Comparison of ENCODE assay signal across 27 cellular contexts in genomic region chr2:116440104-116440653, GRCh38.
DNase-seq lines count a peak whose midpoint lies in the region; ATAC-seq, FAIRE-seq and TF ChIP-seq lines count a peak whose summit lies in the region.
"Had no signal": no experiment of that assay in that cellular context is flagged by ENCODE, and none has a peak within 500 bp of the region (broad histone marks: within the 10 kb centered on the region; RNA-seq: fewer than 3 reads in every experiment).

No MANE protein-coding gene starts in this region.

- no peak overlapping the region for H2BK15ac ChIP-seq in IMR-90 (ENCODE audit: low read depth, low read length)
- H2BK15ac ChIP-seq in H1 (ENCODE audit: low read length) = no peak overlapping the region

- H3K18ac ChIP-seq in IMR-90 (ENCODE audit: low read depth, low read length) (no peak overlapping the region), H1 (ENCODE audit: extremely low read depth, low read length) (no peak overlapping the region)

- TF ChIP-seq RAD21 in HepG2 (CRISPR knock-in tag; IDR thresholded peaks at IDR 0.05) = no peak
- TF ChIP-seq RAD21 in IMR-90 (IDR thresholded peaks at IDR 0.05; ENCODE audit: low read length) = no peak
- TF ChIP-seq RAD21 in H1 (IDR thresholded peaks at IDR 0.05 in 1 of 2, conservative IDR thresholded peaks at IDR 0.05 in 1 of 2; ENCODE audit: low read depth in 2 of 2, low read length in 2 of 2) = no peak

- H3K56ac ChIP-seq in IMR-90 (ENCODE audit: extremely low read depth, insufficient read depth, low read length) = no peak overlapping the region
- H3K56ac ChIP-seq in H1 (replicated peaks; ENCODE audit: insufficient read length, low read depth, low read length) = no peak overlapping the region

- H3K79me2 ChIP-seq in HepG2 (ENCODE audit: insufficient read depth, low read length) (no peaks in the 10 kb centered on the region), H1 (ENCODE audit: control insufficient read depth in 1 of 2, insufficient read depth in 2 of 2, low read length in 2 of 2) (no peaks in the 10 kb centered on the region), smooth muscle cell (ENCODE audit: low read depth) (no peaks in the 10 kb centered on the region)

- H3K27ac ChIP-seq in HepG2 (ENCODE audit: extremely low read length, insufficient read depth, low read length) = no peak overlapping the region
- H3K27ac ChIP-seq in right lobe of liver = no peak overlapping the region
- H3K27ac ChIP-seq in IMR-90 (ENCODE audit: insufficient read depth, low read length) = no peak overlapping the region
- H3K27ac ChIP-seq in H1 (ENCODE audit: low read depth, low read length) = no peak overlapping the region
- no peak overlapping the region for H3K27ac ChIP-seq in smooth muscle cell (ENCODE audit: low read depth)
- H3K27ac ChIP-seq: 22Rv1, BLaER1 had no signal

- H3K9me1 ChIP-seq in IMR-90 (ENCODE audit: insufficient read depth, low read length) = no peaks in the 10 kb centered on the region

- H3F3A ChIP-seq in smooth muscle cell (ENCODE audit: low read depth) = no peaks in the 10 kb centered on the region

- H3K9ac ChIP-seq in HepG2 (ENCODE audit: insufficient read depth, low read depth, low read length) (no peak overlapping the region), IMR-90 (ENCODE audit: low read depth, low read length) (no peak overlapping the region), H1 (replicated peaks in 1 of 4; ENCODE audit: extremely low read depth in 1 of 4, low read depth in 3 of 4, low read length in 3 of 4) (no peak overlapping the region), smooth muscle cell (ENCODE audit: low read depth) (no peak overlapping the region)
- H3K9ac ChIP-seq: BLaER1 had no signal

- DNase-seq in HepG2 (ENCODE audit: low spot score) (no peak), right lobe of liver (no peak), IMR-90 (no peak), H1 (ENCODE audit: low read depth in 1 of 2, low spot score in 2 of 2) (no peak), smooth muscle cell (lab: John Stamatoyannopoulos, UW; ENCODE audit: unreplicated experiment) (no peak), SIG-M5 treated with dmso at 0.1 percent for 504 hours (lab: John Stamatoyannopoulos, UW; ENCODE audit: unreplicated experiment) (no peak), SHP77 (lab: John Stamatoyannopoulos, UW) (no peak)
- no peak for DNase-seq in activated CD4-positive, CD25-positive, alpha-beta regulatory T cell treated with anti-CD3 and anti-CD28 coated beads, Interleukin-2, amount 50 U/mL, for 72 hours
- DNase-seq: ACHN; BE2C; C1 segment of cervical spinal cord; CD4-positive, alpha-beta memory T cell; CD4-positive, CD25-positive, alpha-beta regulatory T cell; CD8-positive, alpha-beta memory T cell; COR-L47; DMS 273 treated with DMSO at 0.1 percent for 48 hours; DMS153; DMS53; DMS79; DND-41; EL; GDM1 had no signal

- H3K4me3 ChIP-seq in HepG2 (replicated peaks in 1 of 3; ENCODE audit: insufficient read depth in 1 of 3, low read depth in 2 of 3, low read length in 3 of 3) (no peak overlapping the region), right lobe of liver (no peak overlapping the region), IMR-90 (ENCODE audit: insufficient read depth, low read depth, low read length) (no peak overlapping the region), H1 (ENCODE audit: extremely low read depth in 1 of 4, insufficient read depth in 2 of 4, low read depth in 3 of 4, low read length in 4 of 4) (no peak overlapping the region), smooth muscle cell (no peak overlapping the region)
- H3K4me3 ChIP-seq: BLaER1, GM12878 had no signal

- no peak overlapping the region for H3K23ac ChIP-seq in IMR-90 (ENCODE audit: low read depth, low read length)
- H3K23ac ChIP-seq in H1 (ENCODE audit: insufficient read length) = no peak overlapping the region

- 3% methylated on average over 5 of the region's 5 CpGs for WGBS in HepG2 (ENCODE audit: low lambda C conversion rate)
- 46% methylated on average over 5 of the region's 5 CpGs for WGBS in right lobe of liver (ENCODE audit: insufficient coverage, low coverage, low lambda C conversion rate, missing lambda C conversion rate)
- no CpG with 5 or more reads among the region's 5 CpGs for WGBS in IMR-90 (ENCODE audit: extremely low coverage in 2 of 2, insufficient read length in 1 of 2), 2 experiments
- WGBS in H1 (ENCODE audit: extremely low coverage in 1 of 2, insufficient coverage in 1 of 2, insufficient read length in 1 of 2, insufficient replicate concordance in 2 of 2, low coverage in 1 of 2, low lambda C conversion rate in 2 of 2, missing lambda C conversion rate in 1 of 2), 2 experiments = 89% methylated on average over 5 of the region's 5 CpGs; no CpG with 5 or more reads in 1 of the 2 experiments
- WGBS in smooth muscle cell (ENCODE audit: low lambda C conversion rate) = 60% methylated on average over 5 of the region's 5 CpGs

- H4K8ac ChIP-seq in IMR-90 (ENCODE audit: low read depth in 2 of 2, low read length in 2 of 2) (no peak overlapping the region), H1 (ENCODE audit: extremely low read depth, insufficient read depth, low read length) (no peak overlapping the region)

- H3K14ac ChIP-seq in IMR-90 (replicated peaks; ENCODE audit: low read depth, low read length) (no peak overlapping the region), H1 (ENCODE audit: insufficient read length) (no peak overlapping the region)

- no peak overlapping the region for H2BK20ac ChIP-seq in IMR-90 (ENCODE audit: low read depth, low read length)
- no peak overlapping the region for H2BK20ac ChIP-seq in H1 (ENCODE audit: low read length)

- no peak for TF ChIP-seq POLR2A in HepG2 (IDR thresholded peaks at IDR 0.05; ENCODE audit: insufficient read depth in 1 of 2, low read depth in 2 of 2, low read length in 2 of 2)
- TF ChIP-seq POLR2A in right lobe of liver (IDR thresholded peaks at IDR 0.05) = no peak
- TF ChIP-seq POLR2A in IMR-90 (IDR thresholded peaks at IDR 0.05; ENCODE audit: low read depth, low read length) = no peak
- no peak for TF ChIP-seq POLR2A in H1 (IDR thresholded peaks at IDR 0.05; ENCODE audit: control extremely low read depth in 1 of 2, low read depth in 2 of 2, low read length in 2 of 2)

- H3K23me2 ChIP-seq in H1 (ENCODE audit: low read depth, low read length) = no peaks in the 10 kb centered on the region

- H2AK9ac ChIP-seq in IMR-90 (replicated peaks; ENCODE audit: low read depth, low read length, poor library complexity) = no peak overlapping the region

- H2BK120ac ChIP-seq in IMR-90 (ENCODE audit: low read depth, low read length) = no peak overlapping the region
- no peak overlapping the region for H2BK120ac ChIP-seq in H1 (replicated peaks; ENCODE audit: low read depth, low read length)

- H4K5ac ChIP-seq in IMR-90 (ENCODE audit: low read depth, low read length) = no peak overlapping the region
- H4K5ac ChIP-seq in H1 (ENCODE audit: insufficient read length, low read depth, low read length) = no peak overlapping the region

- H3K36me3 ChIP-seq in HepG2 (replicated peaks in 1 of 2; ENCODE audit: control insufficient read depth in 1 of 2, insufficient read depth in 2 of 2, low read length in 2 of 2) (no peaks in the 10 kb centered on the region), right lobe of liver (no peaks in the 10 kb centered on the region), IMR-90 (ENCODE audit: control insufficient read depth, insufficient read depth, low read length) (no peaks in the 10 kb centered on the region), H1 (ENCODE audit: control insufficient read depth in 2 of 4, insufficient read depth in 4 of 4, low read length in 3 of 4) (no peaks in the 10 kb centered on the region), smooth muscle cell (ENCODE audit: low read depth) (no peaks in the 10 kb centered on the region)
- H3K36me3 ChIP-seq: BE2C, BLaER1 had no signal

- dilution Hi-C loops in IMR-90 (cut with HindIII; ENCODE audit: low sequenced_read_pairs, unreplicated experiment) = no loop called here

- in situ Hi-C loops in HepG2 (cut with HindIII; ENCODE audit: extremely low pct_ligation_motif_present, low pct_unique_long_range_greater_than_20kb) = no loop called here
- in situ Hi-C loops in IMR-90 (cut with MboI; ENCODE audit: low sequenced_read_pairs) = no loop called here

- H2AK5ac ChIP-seq in IMR-90 (ENCODE audit: low read depth, low read length) (no peak overlapping the region), H1 (ENCODE audit: low read depth, low read length) (no peak overlapping the region)

- no peak overlapping the region for H4K91ac ChIP-seq in IMR-90 (ENCODE audit: insufficient read depth, low read depth, low read length)
- H4K91ac ChIP-seq in H1 (replicated peaks; ENCODE audit: insufficient read length, low read length) = no peak overlapping the region

- ATAC-seq in HepG2 (no peak), right lobe of liver (no peak), IMR-90 (ENCODE audit: low read depth) (no peak)
- ATAC-seq: GM12878 had no signal

- TF ChIP-seq CTCF in HepG2 (CRISPR knock-in tag; IDR thresholded peaks at IDR 0.05) (no peak), right lobe of liver (IDR thresholded peaks at IDR 0.05) (no peak), IMR-90 (conservative IDR thresholded peaks at IDR 0.05; ENCODE audit: low read depth, low read length) (no peak), H1 (IDR thresholded peaks at IDR 0.05; ENCODE audit: control extremely low read depth in 1 of 3, insufficient read depth in 1 of 3, low read depth in 1 of 3, low read length in 3 of 3) (no peak), smooth muscle cell (IDR thresholded peaks at IDR 0.05; ENCODE audit: borderline replicate concordance, insufficient read depth, poor library complexity, severe bottlenecking) (no peak)

- H2BK5ac ChIP-seq in IMR-90 (ENCODE audit: low read depth, low read length, poor library complexity, severe bottlenecking) = no peak overlapping the region
- no peak overlapping the region for H2BK5ac ChIP-seq in H1 (ENCODE audit: low read depth, low read length)

- CTCF ChIA-PET in HepG2 (lab: Yijun Ruan, JAX; ENCODE audit: low intra/inter-chr PET ratio, low total read pairs) = no interaction called here
- CTCF ChIA-PET in IMR-90 (lab: Yijun Ruan, JAX) = no interaction called here
- CTCF ChIA-PET in H1 (lab: Charles Lee; ENCODE audit: partially characterized antibody) = no interaction called here

- BruUV-seq in HepG2 (replicated peaks; lab: Mats Ljungman, UMichigan) (no TSS peak), IMR-90 (replicated peaks; lab: Mats Ljungman, UMichigan) (no TSS peak)

- H2BK12ac ChIP-seq in H1 (ENCODE audit: low read depth, low read length) = no peak overlapping the region

- H2AFZ ChIP-seq in HepG2 (ENCODE audit: low read length) = no peak overlapping the region
- H2AFZ ChIP-seq in IMR-90 (replicated peaks; ENCODE audit: low read length, poor library complexity) = no peak overlapping the region
- H2AFZ ChIP-seq in H1 (ENCODE audit: low read length) = no peak overlapping the region
- H2AFZ ChIP-seq in smooth muscle cell (ENCODE audit: low read depth) = peak overlapping the region; percentile 0

- H3K4me2 ChIP-seq in HepG2 (ENCODE audit: low read depth, low read length) (no peak overlapping the region), IMR-90 (ENCODE audit: low read depth, low read length) (no peak overlapping the region), H1 (ENCODE audit: insufficient read depth in 1 of 2, low read depth in 2 of 2, low read length in 2 of 2) (no peak overlapping the region), smooth muscle cell (no peak overlapping the region)
- H3K4me2 ChIP-seq: BLaER1 had no signal

- TF ChIP-seq EP300 in HepG2 (IDR thresholded peaks at IDR 0.05; ENCODE audit: low read depth in 2 of 2, low read length in 2 of 2) = no peak
- TF ChIP-seq EP300 in HepG2 (CRISPR knock-in tag; IDR thresholded peaks at IDR 0.05; ENCODE audit: borderline replicate concordance) = no peak
- no peak for TF ChIP-seq EP300 in H1 (IDR thresholded peaks at IDR 0.05; ENCODE audit: borderline replicate concordance in 1 of 2, low read depth in 2 of 2, low read length in 2 of 2)

- H3K79me1 ChIP-seq in IMR-90 (ENCODE audit: low read depth in 1 of 2, low read length in 2 of 2) (no peaks in the 10 kb centered on the region), H1 (ENCODE audit: low read depth, low read length) (no peaks in the 10 kb centered on the region)

- H3K27me3 ChIP-seq in HepG2 (ENCODE audit: control insufficient read depth in 1 of 2, insufficient read depth in 2 of 2, low read length in 2 of 2) = no peaks in the 10 kb centered on the region
- no peaks in the 10 kb centered on the region for H3K27me3 ChIP-seq in right lobe of liver
- H3K27me3 ChIP-seq in IMR-90 (ENCODE audit: control insufficient read depth, insufficient read depth, low read length) = no peaks in the 10 kb centered on the region
- peaks cover 0 to 1% (median 0%) of the 10 kb centered on the region in 4 experiments; a peak in 1 of 7 replicates for H3K27me3 ChIP-seq in H1 (replicated peaks in 1 of 4; ENCODE audit: control insufficient read depth in 3 of 4, extremely low read depth in 1 of 4, insufficient read depth in 3 of 4, low read length in 3 of 4)
- no peaks in the 10 kb centered on the region for H3K27me3 ChIP-seq in smooth muscle cell (ENCODE audit: low read depth)
- H3K27me3 ChIP-seq: BE2C, BLaER1 had no signal

- H3K9me3 ChIP-seq in HepG2 (ENCODE audit: low read length) (peaks cover 88% of the 10 kb centered on the region), right lobe of liver (no peaks in the 10 kb centered on the region), IMR-90 (ENCODE audit: control insufficient read depth, insufficient read depth, low read length) (peaks cover 6% of the 10 kb centered on the region), H1 (ENCODE audit: insufficient read depth in 2 of 2, low read depth in 1 of 2, low read length in 1 of 2) (peaks cover 4 to 12% of the 10 kb centered on the region in 2 experiments; a peak in 1 of 4 replicates), smooth muscle cell (replicated peaks; ENCODE audit: low read depth) (no peaks in the 10 kb centered on the region)
- H3K9me3 ChIP-seq: BE2C had no signal

- POLR2A ChIA-PET in HepG2 (lab: Yijun Ruan, JAX) = no interaction called here
- POLR2A ChIA-PET in IMR-90 (lab: Charles Lee; ENCODE audit: unreplicated experiment) = no interaction called here
- POLR2A ChIA-PET in H1 (lab: Charles Lee; ENCODE audit: partially characterized antibody) = no interaction called here

- intact Hi-C loops in HepG2 (cut with micrococcal nuclease; ENCODE audit: unreplicated experiment) = no loop called here
- intact Hi-C loops in right lobe of liver (cut with DNase I) = no loop called here
- intact Hi-C loops in IMR-90 (cut with micrococcal nuclease) = no loop called here

- H3K4me1 ChIP-seq in HepG2 (ENCODE audit: insufficient read depth, low read length) (no peaks in the 10 kb centered on the region), right lobe of liver (peaks cover 0 to 16% (median 0%) of the 10 kb centered on the region in 4 donors), IMR-90 (ENCODE audit: control insufficient read depth, insufficient read depth, low read length) (no peaks in the 10 kb centered on the region), H1 (replicated peaks in 1 of 4; ENCODE audit: control insufficient read depth in 3 of 4, insufficient read depth in 4 of 4, low read length in 3 of 4) (no peaks in the 10 kb centered on the region), smooth muscle cell (ENCODE audit: low read depth) (no peaks in the 10 kb centered on the region)
- H3K4me1 ChIP-seq: BE2C, BLaER1 had no signal

- H3K4ac ChIP-seq in IMR-90 (ENCODE audit: low read depth, low read length) (no peak overlapping the region), H1 (replicated peaks; ENCODE audit: insufficient read length, low read depth, low read length) (no peak overlapping the region)

- no peaks in the 10 kb centered on the region for H4K20me1 ChIP-seq in HepG2 (ENCODE audit: insufficient read depth, low read length)
- no peaks in the 10 kb centered on the region for H4K20me1 ChIP-seq in IMR-90 (ENCODE audit: insufficient read depth, low read length)
- H4K20me1 ChIP-seq in H1 (replicated peaks in 1 of 2; ENCODE audit: control insufficient read depth in 1 of 2, insufficient read depth in 2 of 2, low read length in 2 of 2) = no peaks in the 10 kb centered on the region
- no peaks in the 10 kb centered on the region for H4K20me1 ChIP-seq in smooth muscle cell (ENCODE audit: low read depth)
- H4K20me1 ChIP-seq: BLaER1 had no signal

- FAIRE-seq in HepG2 (lab: Jason Lieb, UNC) (no peak), H1 (lab: Jason Lieb, UNC) (no peak)
- FAIRE-seq: GM12878, GM12892, GM18507 had no signal

Comparison
In these comparisons a context has a peak if more than half of its experiments do, and no peak if none do; other contexts are left out.
1. Of the 41 proteins assayed by ChIP-seq in both HepG2 and H1: peak only in HepG2: none; only in H1: none; in both: MAFK; in neither: 39; mixed calls (peak in some experiments, not most) for 1.